Comparison of ENCODE assay signal across 8 cellular contexts in genomic region chr12:88218293-88218692, GRCh38.
"Had no signal": no experiment of that assay in that cellular context is flagged by ENCODE, and none has a peak within 500 bp of the region (broad histone marks: within the 10 kb centered on the region; RNA-seq: fewer than 3 reads in every experiment).

No MANE protein-coding gene starts in this region.

- H3K27ac ChIP-seq: GM23248 had no signal

- H3K9ac ChIP-seq: GM23248 had no signal

- DNase-seq: GM23248, GOT3, H9, HCEC 1CT, IMR-90 had no signal

- H2AFZ ChIP-seq: GM23248 had no signal

- H3K4me1 Mint-ChIP-seq: H9 had no signal

- H3K4me3 Mint-ChIP-seq: H9 had no signal

- H3K4me3 ChIP-seq: GM23248, K562 had no signal

- ATAC-seq: K562 had no signal

- FAIRE-seq: H54, HTR-8/SVneo, K562 had no signal
